ENCODE assay signal across 7 cellular contexts in genomic region chr4:54683616-54684346, GRCh38. TPM values are rescaled to one million over a fixed set of nuclear protein-coding genes. Genes with fewer than 3 reads are reported as not detected.
DNase-seq lines count a peak whose midpoint lies in the region; ATAC-seq and TF ChIP-seq lines count a peak whose summit lies in the region.

No MANE protein-coding gene starts in this region.

- no peak overlapping the region for H2BK5ac ChIP-seq in IMR-90 (ENCODE audit: low read depth, low read length, poor library complexity, severe bottlenecking)

- H3K9me3 ChIP-seq in IMR-90 (ENCODE audit: control insufficient read depth, insufficient read depth, low read length) (no peaks in the 10 kb centered on the region), WERI-Rb-1 (ENCODE audit: severe bottlenecking) (no peaks in the 10 kb centered on the region), spleen (no peaks in the 10 kb centered on the region)

- dilution Hi-C loops in IMR-90 (cut with HindIII; ENCODE audit: low sequenced_read_pairs, unreplicated experiment), result no loop called here

- no peak overlapping the region for H2BK15ac ChIP-seq in IMR-90 (ENCODE audit: low read depth, low read length)

- no peaks in the 10 kb centered on the region for H3K36me3 ChIP-seq in IMR-90 (ENCODE audit: control insufficient read depth, insufficient read depth, low read length)
- no peaks in the 10 kb centered on the region for H3K36me3 ChIP-seq in WERI-Rb-1
- H3K36me3 ChIP-seq in spleen, result no peaks in the 10 kb centered on the region

- H3K27me3 ChIP-seq in IMR-90 (ENCODE audit: control insufficient read depth, insufficient read depth, low read length) (no peaks in the 10 kb centered on the region), WERI-Rb-1 (ENCODE audit: insufficient read depth, low read depth, severe bottlenecking) (no peaks in the 10 kb centered on the region), spleen (replicated peaks in 1 of 7) (no peaks in the 10 kb centered on the region)

- no peak overlapping the region for H3K14ac ChIP-seq in IMR-90 (replicated peaks; ENCODE audit: low read depth, low read length)

- in situ Hi-C loops in IMR-90 (cut with MboI; ENCODE audit: low sequenced_read_pairs), result no loop called here

- no peaks in the 10 kb centered on the region for H3K4me1 ChIP-seq in IMR-90 (ENCODE audit: control insufficient read depth, insufficient read depth, low read length)
- peaks cover 0 to 29% (median 7%) of the 10 kb centered on the region in 6 donors for H3K4me1 ChIP-seq in spleen

- H4K8ac ChIP-seq in IMR-90 (ENCODE audit: low read depth in 2 of 2, low read length in 2 of 2), result no peak overlapping the region

- TF ChIP-seq CTCF in IMR-90 (conservative IDR thresholded peaks at IDR 0.05; ENCODE audit: low read depth, low read length) (peak; percentile 35; the same call in 1 of the 2 replicates), WERI-Rb-1 (IDR thresholded peaks at IDR 0.05; ENCODE audit: low read depth, low read length) (peak; percentile 40), spleen (IDR thresholded peaks at IDR 0.05 in 8 of 11, conservative IDR thresholded peaks at IDR 0.05 in 3 of 11) (peak in 8 of 11 experiments; percentile 8 to 65 (median 49))

- H4K91ac ChIP-seq in IMR-90 (ENCODE audit: insufficient read depth, low read depth, low read length), result no peak overlapping the region

- no peak overlapping the region for H3K23ac ChIP-seq in IMR-90 (ENCODE audit: low read depth, low read length)

- peaks cover 0 to 5% of the 10 kb centered on the region in 2 experiments; a peak in 1 of 4 replicates for H3K79me1 ChIP-seq in IMR-90 (ENCODE audit: low read depth in 1 of 2, low read length in 2 of 2)

- POLR2A ChIA-PET in IMR-90 (lab: Charles Lee; ENCODE audit: unreplicated experiment), result no interaction called here

- H2BK120ac ChIP-seq in IMR-90 (ENCODE audit: low read depth, low read length), result no peak overlapping the region

- H2AK5ac ChIP-seq in IMR-90 (ENCODE audit: low read depth, low read length), result no peak overlapping the region

- intact Hi-C loops in IMR-90 (cut with micrococcal nuclease), result loop anchor here (1.0 kb wide), 1 partner anchor 278 kb away; no protein-coding TSS in a partner anchor
- intact Hi-C loops in spleen (cut with DNase I; ENCODE audit: low total_unique reads), result no loop called here

- H4K20me1 ChIP-seq in IMR-90 (ENCODE audit: insufficient read depth, low read length), result no peaks in the 10 kb centered on the region

- H3K18ac ChIP-seq in IMR-90 (ENCODE audit: low read depth, low read length), result no peak overlapping the region

- H2AK9ac ChIP-seq in IMR-90 (replicated peaks; ENCODE audit: low read depth, low read length, poor library complexity), result no peak overlapping the region

- no peak overlapping the region for H3K56ac ChIP-seq in IMR-90 (ENCODE audit: extremely low read depth, insufficient read depth, low read length)

- H3K9me1 ChIP-seq in IMR-90 (ENCODE audit: insufficient read depth, low read length), result no peaks in the 10 kb centered on the region; the same call in 1 of the 2 replicates

- no TSS peak for BruUV-seq in IMR-90 (replicated peaks; lab: Mats Ljungman, UMichigan)

- no peak overlapping the region for H4K5ac ChIP-seq in IMR-90 (ENCODE audit: low read depth, low read length)

- CTCF ChIA-PET in IMR-90 (lab: Yijun Ruan, JAX), result interaction anchor here (1.2 to 1.6 kb wide), 2 partner anchors 9 to 166 kb away, joined by 3 to 5 read pairs; no protein-coding TSS in a partner anchor

- H3K4me3 ChIP-seq in IMR-90 (ENCODE audit: insufficient read depth, low read depth, low read length), result no peak overlapping the region
- H3K4me3 ChIP-seq in WERI-Rb-1 (ENCODE audit: low read depth, low read length), result no peak overlapping the region
- H3K4me3 ChIP-seq in spleen, result no peak overlapping the region

- no peak overlapping the region for H3K4ac ChIP-seq in IMR-90 (ENCODE audit: low read depth, low read length)

- DNase-seq in IMR-90, result no peak
- DNase-seq in WERI-Rb-1, result peak; percentile 23
- DNase-seq in effector CD4-positive, alpha-beta T cell, result peak; percentile 12
- DNase-seq in spleen, result no peak
- DNase-seq in cerebellum (ENCODE audit: low spot score), result no peak
- DNase-seq in NCI-H2196 treated with DMSO at 0.1 percent for 48 hours (lab: John Stamatoyannopoulos, UW; ENCODE audit: unreplicated experiment), result no peak

- ATAC-seq in GM18868 (IDR thresholded peaks at IDR 0.05; ENCODE audit: unreplicated experiment) (peak; percentile 41), IMR-90 (ENCODE audit: low read depth) (no peak)

- TF ChIP-seq RAD21 in IMR-90 (IDR thresholded peaks at IDR 0.05; ENCODE audit: low read length), result peak; percentile 31; the same call in 1 of the 2 replicates

- no peak overlapping the region for H3K9ac ChIP-seq in IMR-90 (ENCODE audit: low read depth, low read length)

- 92% methylated on average over 2 of the region's 8 CpGs; no CpG with 5 or more reads in 1 of the 2 experiments for WGBS in IMR-90 (ENCODE audit: extremely low coverage in 2 of 2, insufficient read length in 1 of 2), 2 experiments
- WGBS in spleen, 5 donors, result 42 to 50% (median 48%) methylated on average over 8 of the region's 8 CpGs

- H2AFZ ChIP-seq in IMR-90 (replicated peaks; ENCODE audit: low read length, poor library complexity), result no peak overlapping the region

- H3K27ac ChIP-seq in IMR-90 (ENCODE audit: insufficient read depth, low read length), result no peak overlapping the region
- H3K27ac ChIP-seq in WERI-Rb-1, result no peak overlapping the region
- no peak overlapping the region for H3K27ac ChIP-seq in spleen

- TF ChIP-seq POLR2A in IMR-90 (IDR thresholded peaks at IDR 0.05; ENCODE audit: low read depth, low read length) (no peak), spleen (IDR thresholded peaks at IDR 0.05) (no peak)

- H2BK20ac ChIP-seq in IMR-90 (ENCODE audit: low read depth, low read length), result no peak overlapping the region

- no peak overlapping the region for H3K4me2 ChIP-seq in IMR-90 (ENCODE audit: low read depth, low read length)

TF ChIP-seq in IMR-90, 13 proteins besides CTCF, POLR2A, EP300 and RAD21:
- TF ChIP-seq ELK1 (IDR thresholded peaks at IDR 0.05; ENCODE audit: borderline replicate concordance, low read depth, low read length) (no peak), MAFK (IDR thresholded peaks at IDR 0.05; ENCODE audit: low read depth, low read length) (no peak), SMC3 (IDR thresholded peaks at IDR 0.05; ENCODE audit: low read depth, low read length) (peak; percentile 32; the same call in 1 of the 2 replicates), FOS (IDR thresholded peaks at IDR 0.05; ENCODE audit: low read depth, low read length) (no peak), USF2 (IDR thresholded peaks at IDR 0.05; ENCODE audit: low read depth, low read length) (no peak), CHD1 (IDR thresholded peaks at IDR 0.05; ENCODE audit: low read depth, low read length) (no peak), CEBPB (IDR thresholded peaks at IDR 0.05; ENCODE audit: low read depth, low read length) (no peak), RFX5 (IDR thresholded peaks at IDR 0.05; ENCODE audit: low read depth, low read length) (no peak)

RNA-seq across cellular contexts. Expression of gene KIT, which starts 26.0 kb away (rescaled TPM):
- 5.9 and 6.9 TPM in 2 replicates for total RNA-seq in IMR-90 (2012; rRNA removed)
- 2.9 and 3.3 TPM in 2 replicates for polyA plus RNA-seq in IMR-90 (2012; rRNA removed)
- polyA plus RNA-seq in IMR-90 (2012; cell fraction: cytosol; rRNA removed), result 4.5 and 4.9 TPM in 2 replicates
- polyA plus RNA-seq in IMR-90 (2012; cell fraction: nucleus; rRNA removed; ENCODE audit: low replicate concordance), result 11.2 and 13.0 TPM in 2 replicates
- 10 to 100 TPM in 2 of 7 donors, 1 to 10 TPM in 5; 1.7 to 16.8 (median 4.9) TPM for total RNA-seq in spleen
- under 1 TPM; 0.24 to 0.65 (median 0.26) TPM for polyA plus RNA-seq in spleen
- total RNA-seq in cerebellum, result 43.4 TPM

Comparison
In these comparisons a context has a peak if more than half of its experiments do, and no peak if none do; other contexts are left out.
1. DNase-seq: peak in WERI-Rb-1 (single experiment) and effector CD4-positive, alpha-beta T cell (single experiment); none in IMR-90 (single experiment), spleen (single experiment), cerebellum (single experiment) and NCI-H2196 treated with DMSO at 0.1 percent for 48 hours (single experiment).
2. Peak in every context shown above with its lines, with median percentiles within 50 percentile points of each other: CTCF ChIP-seq.